Comparison of ENCODE assay signal across 21 cellular contexts in the genomic region with DNA sequence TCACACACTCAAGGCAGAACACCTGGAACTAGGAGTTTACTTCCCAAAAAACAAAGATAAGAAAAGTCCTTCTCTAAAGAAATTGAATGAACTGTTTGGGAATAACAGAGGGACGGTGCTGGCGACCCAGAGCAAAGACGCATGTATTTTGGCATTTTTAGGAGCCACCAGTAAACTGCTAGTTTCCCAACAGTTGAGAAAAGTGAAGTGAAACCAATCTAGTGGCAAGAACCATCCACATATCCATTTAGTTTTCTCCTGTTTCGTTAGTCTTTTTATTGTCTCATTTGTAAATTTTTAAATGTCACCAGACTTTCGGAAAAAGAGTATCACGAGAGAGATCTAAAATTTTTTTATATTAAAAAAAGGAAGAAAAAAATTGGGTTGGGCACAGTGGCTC. TPM values are rescaled to one million over a fixed set of nuclear protein-coding genes. Genes with fewer than 3 reads are reported as not detected.
"Had no signal": no experiment of that assay in that cellular context is flagged by ENCODE, and none has a peak within 500 bp of the region (broad histone marks: within the 10 kb centered on the region; RNA-seq: fewer than 3 reads in every experiment).

No MANE protein-coding gene starts in this region.

- ATAC-seq: foreskin keratinocyte, left cardiac atrium, lower lobe of right lung, natural killer cell had no signal

- H3K36me3 ChIP-seq: ovary, right atrium auricular region had no signal

- FAIRE-seq: endothelial cell of umbilical vein, kidney had no signal

- H3K27me3 ChIP-seq: foreskin keratinocyte, right atrium auricular region, sigmoid colon, stomach had no signal

- H3K4me1 ChIP-seq: foreskin keratinocyte, left ventricle myocardium inferior, lower lobe of right lung, right atrium auricular region, sigmoid colon, stomach had no signal

- H3K27ac ChIP-seq: foreskin keratinocyte, left ventricle myocardium inferior, lower lobe of right lung, ovary, right atrium auricular region, sigmoid colon, skin epidermis, stomach had no signal

- DNase-seq: effector CD4-positive, alpha-beta T cell; endodermal cell; erythroblast; foreskin keratinocyte; immature natural killer cell; kidney; left cardiac atrium; left ventricle myocardium inferior; lower lobe of right lung; natural killer cell; nucleus accumbens; ovary; sigmoid colon; stimulated activated CD4-positive, alpha-beta T cell treated with anti-CD3 and anti-CD28 coated beads, Interleukin-12 subunit alpha, Interleukin-12 subunit beta, amount 100 ng/mL, for 4 hours; stimulated activated naive CD4-positive, alpha-beta T cell; stomach; substantia nigra; trophoblast cell had no signal

- H3K9me3 ChIP-seq: left ventricle myocardium inferior, lower lobe of right lung, ovary, right atrium auricular region, sigmoid colon, stomach had no signal

- H3K4me3 ChIP-seq: left ventricle myocardium inferior, lower lobe of right lung, ovary, right atrium auricular region, sigmoid colon, skin epidermis, stomach had no signal

RNA-seq across cellular contexts. Expression of a gene that starts 58.1 kb away (rescaled TPM):
- polyA plus RNA-seq: immature natural killer cell had no signal
